Comparison of ENCODE assay signal across 19 cellular contexts in the genomic region with DNA sequence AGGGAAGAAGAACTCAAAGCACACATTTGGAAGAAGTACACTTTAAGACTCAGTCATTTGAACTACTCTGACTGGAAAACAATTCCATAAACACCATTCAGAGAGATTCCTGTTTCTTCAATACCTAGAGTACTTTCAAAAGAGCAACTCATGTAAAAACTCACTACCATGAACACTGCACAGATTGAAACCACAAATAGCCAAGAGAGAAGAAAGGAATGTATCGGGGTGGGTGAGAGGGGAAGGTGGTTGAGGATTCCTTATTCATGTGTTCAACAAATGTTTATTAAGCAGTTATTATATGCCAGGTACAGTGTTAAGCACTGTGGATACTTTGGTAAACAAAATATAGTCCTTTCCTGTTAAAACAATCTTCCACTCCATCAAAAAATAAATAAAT.
A peak's percentile ranks its signal among the peaks of the same experiment; 100 is the strongest.
DNase-seq lines count a peak whose midpoint lies in the region; ATAC-seq and TF ChIP-seq lines count a peak whose summit lies in the region.
"Had no signal": no experiment of that assay in that cellular context is flagged by ENCODE, and none has a peak within 500 bp of the region (broad histone marks: within the 10 kb centered on the region; RNA-seq: fewer than 3 reads in every experiment).

No MANE protein-coding gene starts in this region.

- no peak overlapping the region for H2BK12ac ChIP-seq in H9 (ENCODE audit: insufficient read length, low read depth, low read length)

- H3K4me3 ChIP-seq in cardiac fibroblast (replicated peaks in 1 of 2; ENCODE audit: low read depth in 2 of 2, low read length in 2 of 2): no peak overlapping the region
- no peak overlapping the region for H3K4me3 ChIP-seq in lung
- H3K4me3 ChIP-seq: thoracic aorta had no signal

- H3K27ac Mint-ChIP-seq in HFFc6 (peak overlapping the region; percentile 76), H9 (no peak overlapping the region)
- H3K27ac Mint-ChIP-seq: activated naive CD8-positive, alpha-beta T cell had no signal

- peaks cover 0 to 3% of the 10 kb centered on the region in 2 donors for H3K36me3 ChIP-seq in lung (ENCODE audit: control insufficient read depth in 2 of 2, insufficient read depth in 2 of 2, low read length in 2 of 2)
- H3K36me3 ChIP-seq: thoracic aorta had no signal

- H3K79me1 ChIP-seq in H9 (ENCODE audit: insufficient read depth, low read depth, low read length, poor library complexity, severe bottlenecking): no peaks in the 10 kb centered on the region

- H2AK5ac ChIP-seq in H9 (ENCODE audit: insufficient read length, low read length): no peak overlapping the region

- H3K4ac ChIP-seq in H9 (ENCODE audit: low read depth, low read length): no peak overlapping the region

- peak; percentile 41 for DNase-seq in AG08395 (ENCODE audit: low spot score)
- peak; percentile 48 for DNase-seq in HFFc6
- DNase-seq in cardiac fibroblast (ENCODE audit: low read depth in 2 of 2): peak; percentile 30 to 70
- DNase-seq in lung (ENCODE audit: low spot score): no peak
- DNase-seq in NCI-H446 treated with DMSO at 0.1 percent for 48 hours (lab: John Stamatoyannopoulos, UW): no peak
- no peak for DNase-seq in H9
- DNase-seq in GM13976 (ENCODE audit: low spot score): no peak
- DNase-seq: activated CD4-positive, alpha-beta T cell treated with anti-CD3 and anti-CD28 coated beads for 48 hours; activated T-cell treated with anti-CD3 and anti-CD28 coated beads for 4 hours; cerebellar nuclear complex; H7; hippocampal formation; NCI-H345; stimulated activated CD4-positive, alpha-beta T cell treated with anti-CD3 and anti-CD28 coated beads, Interleukin-1b, Interleukin-23, amount 100 ng/mL, for 48 hours; T1000 had no signal

- H3K4me1 Mint-ChIP-seq in HFFc6 (ENCODE audit: low read depth) (peaks cover 87% of the 10 kb centered on the region), H9 (peaks cover 23 to 34% of the 10 kb centered on the region in 2 experiments)

- TF ChIP-seq CTCF in HFFc6 (IDR thresholded peaks at IDR 0.05) (no peak), cardiac fibroblast (IDR thresholded peaks at IDR 0.05; ENCODE audit: low read depth, low read length) (no peak), lung (IDR thresholded peaks at IDR 0.05; ENCODE audit: control extremely low read depth, extremely low read depth) (no peak), H9 (conservative IDR thresholded peaks at IDR 0.05) (no peak), GM13976 (IDR thresholded peaks at IDR 0.05; ENCODE audit: borderline replicate concordance, control extremely low read depth, extremely low read depth, insufficient read depth, missing control alignments) (no peak)

- H3K9me3 Mint-ChIP-seq in HFFc6 (no peaks in the 10 kb centered on the region), H9 (no peaks in the 10 kb centered on the region)

- no peak overlapping the region for H3K27ac ChIP-seq in lung (ENCODE audit: low read depth in 1 of 2, low read length in 1 of 2)
- no peak overlapping the region for H3K27ac ChIP-seq in H9 (ENCODE audit: insufficient read length, low read depth, low read length)
- H3K27ac ChIP-seq: thoracic aorta had no signal

- H3K23ac ChIP-seq in H9 (ENCODE audit: insufficient read length, low read depth, low read length): no peak overlapping the region

- no peak overlapping the region for H4K5ac ChIP-seq in H9 (ENCODE audit: insufficient read length, low read depth, low read length)

- no peaks in the 10 kb centered on the region for H3K9me3 ChIP-seq in lung (ENCODE audit: control insufficient read depth in 2 of 2, insufficient read depth in 1 of 2, low read length in 1 of 2)
- H3K9me3 ChIP-seq in H9 (ENCODE audit: control insufficient read depth, low read depth, low read length): no peaks in the 10 kb centered on the region
- H3K9me3 ChIP-seq: thoracic aorta had no signal

- peak; percentile 10 for ATAC-seq in lung (ENCODE audit: insufficient read depth, low FRiP score)
- no peak for ATAC-seq in SK-N-SH treated with all-trans-retinoic acid at 6 μM for 48 hours
- ATAC-seq: left lobe of liver had no signal

- no peak overlapping the region for H3K14ac ChIP-seq in H9 (ENCODE audit: insufficient read depth, low read length)

- no peaks in the 10 kb centered on the region for H3K27me3 ChIP-seq in lung (ENCODE audit: control insufficient read depth, insufficient read depth)
- no peaks in the 10 kb centered on the region for H3K27me3 ChIP-seq in H9 (ENCODE audit: insufficient read depth, low read length)

- H3K4me1 ChIP-seq in lung (ENCODE audit: control insufficient read depth in 2 of 2, insufficient read depth in 2 of 2, low read length in 2 of 2) (peaks cover 0 to 23% of the 10 kb centered on the region in 2 donors), H9 (ENCODE audit: insufficient read depth, low read length) (peaks cover 7% of the 10 kb centered on the region; the same call in 1 of the 2 replicates)

- H3K9ac ChIP-seq in H9 (ENCODE audit: extremely low read depth, insufficient read length, low read length): no peak overlapping the region

- H4K8ac ChIP-seq in H9 (replicated peaks; ENCODE audit: insufficient read length, low read depth, low read length): no peak overlapping the region

- H3K56ac ChIP-seq in H9 (ENCODE audit: insufficient read length, low read depth, low read length): no peak overlapping the region

- no peak overlapping the region for H3K18ac ChIP-seq in H9 (ENCODE audit: insufficient read length, low read depth, low read length)

- H3K4me3 Mint-ChIP-seq in HFFc6: peak overlapping the region; percentile 68
- H3K4me3 Mint-ChIP-seq in H9: no peak overlapping the region
- H3K4me3 Mint-ChIP-seq: activated naive CD8-positive, alpha-beta T cell had no signal

- H2AFZ ChIP-seq in H9 (ENCODE audit: low read length): no peak overlapping the region

- peaks cover 2% of the 10 kb centered on the region; the same call in 1 of the 2 replicates for H3K27me3 Mint-ChIP-seq in HFFc6 (ENCODE audit: insufficient read depth)
- peaks cover 42% of the 10 kb centered on the region for H3K27me3 Mint-ChIP-seq in H9 (ENCODE audit: low read depth)
- H3K27me3 Mint-ChIP-seq: activated naive CD8-positive, alpha-beta T cell had no signal

- H3K4me2 ChIP-seq in H9 (ENCODE audit: insufficient read depth, insufficient read length, low read length): no peak overlapping the region

- H3K36me3 Mint-ChIP-seq in HFFc6 (ENCODE audit: low read depth) (peaks cover 38% of the 10 kb centered on the region), H9 (ENCODE audit: insufficient read depth in 1 of 3, low read depth in 3 of 3) (no peaks in the 10 kb centered on the region)

- no peak overlapping the region for H2BK20ac ChIP-seq in H9 (ENCODE audit: low read depth, low read length, poor library complexity, severe bottlenecking)

- WGBS in lung, 2 donors: 81% methylated on average over 1 of the region's 1 CpG
- WGBS in H9 (ENCODE audit: extremely low coverage, insufficient read length, low lambda C conversion rate): no CpG with 5 or more reads among the region's 1 CpG

- no peak overlapping the region for H3T11ph ChIP-seq in H9 (ENCODE audit: low read length)

- H4K20me1 ChIP-seq in H9 (ENCODE audit: control insufficient read depth, insufficient read depth, insufficient read length): no peaks in the 10 kb centered on the region

- in situ Hi-C loops in GM13976 (cut with MboI; ENCODE audit: low sequenced_read_pairs, unreplicated experiment): no loop called here

- H3K79me2 ChIP-seq in H9 (ENCODE audit: insufficient read depth, low read length): no peaks in the 10 kb centered on the region

- H2BK15ac ChIP-seq in H9 (ENCODE audit: low read depth, low read length): no peak overlapping the region

- no peak overlapping the region for H4K91ac ChIP-seq in H9 (ENCODE audit: insufficient read length, low read depth, low read length)

- H2BK5ac ChIP-seq in H9 (ENCODE audit: insufficient read length, low read length): no peak overlapping the region

- H3K23me2 ChIP-seq in H9 (ENCODE audit: insufficient read length, low read depth, low read length, poor library complexity, severe bottlenecking): no peaks in the 10 kb centered on the region

- no peak overlapping the region for H2BK120ac ChIP-seq in H9 (ENCODE audit: low read depth, low read length, poor library complexity, severe bottlenecking)

TF ChIP-seq in SK-N-SH treated with all-trans-retinoic acid at 6 μM for 48 hours, 23 proteins besides CTCF, POLR2A, EP300 and RAD21 (continues in another document):
- TF ChIP-seq RARB (CRISPR knock-in tag; IDR thresholded peaks at IDR 0.05): no peak
- no peak for TF ChIP-seq ISL1 (CRISPR knock-in tag; IDR thresholded peaks at IDR 0.05)
- TF ChIP-seq ZFP30 (CRISPR knock-in tag; IDR thresholded peaks at IDR 0.05): no peak
- no peak for TF ChIP-seq POU6F1 (CRISPR knock-in tag; IDR thresholded peaks at IDR 0.05; ENCODE audit: borderline replicate concordance, low read depth)
- no peak for TF ChIP-seq ZNF8 (CRISPR knock-in tag; IDR thresholded peaks at IDR 0.05)
- TF ChIP-seq ZNF70 (CRISPR knock-in tag; IDR thresholded peaks at IDR 0.05): no peak
- no peak for TF ChIP-seq PPARA (CRISPR knock-in tag; IDR thresholded peaks at IDR 0.05; ENCODE audit: borderline replicate concordance)
- no peak for TF ChIP-seq ZNF565 (CRISPR knock-in tag; conservative IDR thresholded peaks at IDR 0.05; ENCODE audit: low read depth)
- TF ChIP-seq CSDC2 (CRISPR knock-in tag; IDR thresholded peaks at IDR 0.05): no peak
- TF ChIP-seq SNAI2 (CRISPR knock-in tag; IDR thresholded peaks at IDR 0.05): no peak
- no peak for TF ChIP-seq GLIS3 (CRISPR knock-in tag; IDR thresholded peaks at IDR 0.05)
- TF ChIP-seq ARNTL (CRISPR knock-in tag; IDR thresholded peaks at IDR 0.05; ENCODE audit: borderline replicate concordance, low read depth): no peak

Comparison
In these comparisons a context has a peak if more than half of its experiments do, and no peak if none do; other contexts are left out.
1. DNase-seq: peak in AG08395 (single experiment), HFFc6 (single experiment) and cardiac fibroblast (2 of 2); none in lung (single experiment), NCI-H446 treated with DMSO at 0.1 percent for 48 hours (single experiment), H9 (single experiment) and GM13976 (single experiment).